24 cellular contexts compared by ENCODE assay signal in the genomic region with DNA sequence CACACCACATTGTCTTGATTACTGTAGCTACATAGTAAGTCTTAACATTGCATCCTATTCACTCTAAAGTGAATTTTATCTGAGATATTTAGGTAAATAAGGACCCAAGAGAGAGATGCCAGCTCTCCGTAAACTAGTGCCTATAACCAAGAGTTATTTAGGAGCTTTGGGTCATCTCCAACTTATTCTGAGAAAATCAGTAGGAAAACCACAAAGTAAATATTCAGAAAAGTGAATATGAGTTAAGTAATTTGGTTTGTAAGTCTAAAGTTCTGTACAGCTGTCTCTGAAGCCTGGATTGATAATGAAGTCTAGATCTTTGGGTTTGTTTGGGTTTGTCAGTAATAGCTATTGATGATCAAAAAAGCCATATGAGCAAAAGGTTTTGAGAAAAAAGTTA.
DNase-seq lines count a peak whose midpoint lies in the region; ATAC-seq, FAIRE-seq and TF ChIP-seq lines count a peak whose summit lies in the region.
"Had no signal": no experiment of that assay in that cellular context is flagged by ENCODE, and none has a peak within 500 bp of the region (broad histone marks: within the 10 kb centered on the region; RNA-seq: fewer than 3 reads in every experiment).

No MANE protein-coding gene starts in this region.

- peaks cover 38% of the 10 kb centered on the region for H3K4me1 ChIP-seq in osteoblast (ENCODE audit: insufficient read depth, low read length)

- H4K20me1 ChIP-seq in osteoblast (ENCODE audit: insufficient read depth, low read length): peaks cover 63% of the 10 kb centered on the region

- no peak for FAIRE-seq in GM12892 (lab: Jason Lieb, UNC)
- FAIRE-seq: bronchial epithelial cell, endothelial cell of umbilical vein, islet of Langerhans had no signal

- H3K4me2 ChIP-seq in osteoblast (ENCODE audit: insufficient read depth, low read length): peak overlapping the region; percentile 6
- H3K4me2 ChIP-seq: hepatocyte had no signal

- no peak for ATAC-seq in HG03442 (IDR thresholded peaks at IDR 0.05; ENCODE audit: unreplicated experiment)
- ATAC-seq: activated CD8-positive, alpha-beta memory T cell treated with anti-CD3 and anti-CD28 coated beads, Interleukin-2, amount 10 ng/mL, durations not matched to agents 7 days and 5 days; HCT116 had no signal

- H3K4me3 ChIP-seq in fibroblast of mammary gland (ENCODE audit: control insufficient read depth, low read depth, low read length) (no peak overlapping the region), osteoblast (ENCODE audit: insufficient read depth, low read length) (no peak overlapping the region)
- H3K4me3 ChIP-seq: hepatocyte, tibial nerve had no signal

- H3K79me2 ChIP-seq in osteoblast (ENCODE audit: insufficient read depth, low read length): peaks cover 98% of the 10 kb centered on the region

- peak; percentile 45 for DNase-seq in EH (ENCODE audit: low read depth)
- peak; percentile 5 for DNase-seq in OCI-M1 (lab: John Stamatoyannopoulos, UW)
- DNase-seq in fibroblast of mammary gland (ENCODE audit: low read depth): peak; percentile 32
- no peak for DNase-seq in osteoblast (ENCODE audit: insufficient read length, low spot score, missing footprints)
- no peak for DNase-seq in GM12892 (ENCODE audit: insufficient read length)
- no peak for DNase-seq in dedifferentiated amniotic fluid mesenchymal stem cell (ENCODE audit: extremely low spot score)
- DNase-seq in NCI-H774 (lab: John Stamatoyannopoulos, UW): no peak
- DNase-seq: activated CD4-positive, alpha-beta T cell treated with anti-CD3 and anti-CD28 coated beads, Interleukin-2, amount 10 ng/mL, durations not matched to agents 24 days and 14 days; activated CD8-positive, alpha-beta memory T cell treated with anti-CD3 and anti-CD28 coated beads, Interleukin-2, amount 10 ng/mL, durations not matched to agents 7 days and 5 days; CD4-positive, alpha-beta memory T cell; dermis blood vessel endothelial cell; DMS79 treated with DMSO at 0.1 percent for 48 hours; NCI-H146; NCI-H2171 treated with DMSO at 0.1 percent for 48 hours; NCI-H69; SIG-M5; T-helper 1 cell had no signal

- H3K36me3 ChIP-seq in osteoblast (ENCODE audit: insufficient read depth, low read length): peaks cover 10% of the 10 kb centered on the region
- H3K36me3 ChIP-seq: tibial nerve had no signal

- TF ChIP-seq POLR2A in GM12892 (IDR thresholded peaks at IDR 0.05; ENCODE audit: low read depth, low read length): no peak

- H3K27me3 ChIP-seq in osteoblast (ENCODE audit: insufficient read depth, low read length): no peaks in the 10 kb centered on the region
- H3K27me3 ChIP-seq: hepatocyte, tibial nerve had no signal

- H3K27ac ChIP-seq in osteoblast (ENCODE audit: low read depth, low read length): peak overlapping the region; percentile 61
- H3K27ac ChIP-seq: hepatocyte had no signal

- H3K9me3 ChIP-seq in osteoblast (ENCODE audit: low read depth, low read length): no peaks in the 10 kb centered on the region
- H3K9me3 ChIP-seq: tibial nerve had no signal

- H2AFZ ChIP-seq in osteoblast (ENCODE audit: low read length): no peak overlapping the region
- H2AFZ ChIP-seq: hepatocyte had no signal

- TF ChIP-seq CTCF in fibroblast of mammary gland (conservative IDR thresholded peaks at IDR 0.05; ENCODE audit: control insufficient read depth, insufficient read depth, low read depth, low read length) (no peak), osteoblast (IDR thresholded peaks at IDR 0.05; ENCODE audit: extremely low read depth, low read depth, low read length) (no peak)

Comparison
In these comparisons a context has a peak if more than half of its experiments do, and no peak if none do; other contexts are left out.
1. DNase-seq: peak in EH (single experiment), OCI-M1 (single experiment) and fibroblast of mammary gland (single experiment); none in osteoblast (single experiment), GM12892 (single experiment), dedifferentiated amniotic fluid mesenchymal stem cell (single experiment) and NCI-H774 (single experiment).